In genomic region chr7:7731732-7732131, GRCh38 we compare ENCODE assay signal across 24 cellular contexts. TPM values are rescaled to one million over a fixed set of nuclear protein-coding genes. Genes with fewer than 3 reads are reported as not detected.
A peak's percentile ranks its signal among the peaks of the same experiment; 100 is the strongest.
DNase-seq lines count a peak whose midpoint lies in the region; ATAC-seq, FAIRE-seq and TF ChIP-seq lines count a peak whose summit lies in the region.
"Had no signal": no experiment of that assay in that cellular context is flagged by ENCODE, and none has a peak within 500 bp of the region (broad histone marks: within the 10 kb centered on the region; RNA-seq: fewer than 3 reads in every experiment).

No MANE protein-coding gene starts in this region.

- H3K9me3 ChIP-seq in PC-3 (ENCODE audit: low read length) (no peaks in the 10 kb centered on the region), pancreas (no peaks in the 10 kb centered on the region)
- H3K9me3 ChIP-seq: sigmoid colon had no signal

- POLR2A ChIA-PET in PC-3 (lab: Charles Lee; ENCODE audit: unreplicated experiment): no interaction called here

- H3K79me2 ChIP-seq in PC-3 (ENCODE audit: low read length): no peaks in the 10 kb centered on the region

- H4K20me1 ChIP-seq in PC-3 (ENCODE audit: low read length): no peaks in the 10 kb centered on the region
- H4K20me1 ChIP-seq: BLaER1 had no signal

- H3K4me2 ChIP-seq in PC-3 (ENCODE audit: low read length): no peak overlapping the region
- H3K4me2 ChIP-seq: BLaER1 had no signal

- no peak overlapping the region for H3K4me3 ChIP-seq in PC-3 (ENCODE audit: low read length)
- H3K4me3 ChIP-seq in pancreas: no peak overlapping the region
- H3K4me3 ChIP-seq: BLaER1, sigmoid colon had no signal

- DNase-seq in COLO829 (ENCODE audit: low spot score) (peak; percentile 22), PC-3 (peak; percentile 12), iris pigment epithelial cell (ENCODE audit: low read depth) (peak; percentile 12), pancreas (no peak), NCI-H2227 (lab: John Stamatoyannopoulos, UW; ENCODE audit: unreplicated experiment) (no peak), amygdala (lab: John Stamatoyannopoulos, UW) (no peak), CD1c-positive myeloid dendritic cell (ENCODE audit: extremely low spot score) (no peak)
- DNase-seq: activated CD4-positive, alpha-beta T cell treated with anti-CD3 and anti-CD28 coated beads, Interleukin-2, amount 10 ng/mL, durations not matched to agents 7 days and 5 days; activated naive CD4-positive, alpha-beta T cell treated with anti-CD3 and anti-CD28 coated beads for 36 hours; activated T-cell treated with anti-CD3 and anti-CD28 coated beads, Interleukin-2, amount 50 U/mL, for 48 hours; anterior cingulate cortex; glutamatergic neuron; MM.1S; NCI-H1417; NCI-H2081; NCI-H345; NCI-H748 treated with DMSO at 0.1 percent for 48 hours; posterior cingulate gyrus; sigmoid colon; stimulated activated CD8-positive, alpha-beta memory T cell treated with anti-CD3 and anti-CD28 coated beads, Interleukin-4, amount 100 ng/mL, for 48 hours; T1000 had no signal

- H3K27ac ChIP-seq in PC-3 (ENCODE audit: low read length) (no peak overlapping the region), pancreas (no peak overlapping the region)
- H3K27ac ChIP-seq: BLaER1 had no signal

- no peak for FAIRE-seq in pancreas (lab: Jason Lieb, UNC)
- FAIRE-seq: GM12892 had no signal

- TF ChIP-seq CTCF in PC-3 (conservative IDR thresholded peaks at IDR 0.05; ENCODE audit: low read depth, low read length) (no peak), pancreas (IDR thresholded peaks at IDR 0.05) (no peak)

- ATAC-seq in PC-3 (peak; percentile 78), pancreas (peak in 3 of 4 donors; percentile 67 to 82 (median 76)), HG02885 (IDR thresholded peaks at IDR 0.05; ENCODE audit: poor library complexity, unreplicated experiment) (no peak)

- intact Hi-C loops in PC-3 (cut with micrococcal nuclease): loop anchor here (1.0 to 5.0 kb wide), 4 partner anchors 29 to 89 kb away; partner anchors contain the start of gene UMAD1
- intact Hi-C loops in pancreas (cut with DNase I): no loop called here

- H3K36me3 ChIP-seq in PC-3 (ENCODE audit: low read depth, low read length): no peaks in the 10 kb centered on the region
- no peaks in the 10 kb centered on the region for H3K36me3 ChIP-seq in pancreas
- H3K36me3 ChIP-seq: BLaER1, sigmoid colon had no signal

- no peak overlapping the region for H3K9ac ChIP-seq in PC-3 (ENCODE audit: low read length)
- H3K9ac ChIP-seq: BLaER1 had no signal

- no peak overlapping the region for H2AFZ ChIP-seq in PC-3 (ENCODE audit: low read length)

- H3K4me1 ChIP-seq in PC-3 (ENCODE audit: insufficient read depth, low read length) (peaks cover 9% of the 10 kb centered on the region), pancreas (peaks cover 0 to 20% (median 13%) of the 10 kb centered on the region in 3 donors)

- H3F3A ChIP-seq in PC-3 (ENCODE audit: low read length, unreplicated experiment): no peaks in the 10 kb centered on the region

- H3K27me3 ChIP-seq in PC-3 (ENCODE audit: low read length): no peaks in the 10 kb centered on the region
- H3K27me3 ChIP-seq in pancreas: no peaks in the 10 kb centered on the region
- H3K27me3 ChIP-seq: BLaER1, sigmoid colon had no signal

- H3K9me2 ChIP-seq in PC-3 (replicated peaks; ENCODE audit: low read length): no peaks in the 10 kb centered on the region

- no TSS peak for BruUV-seq in PC-3 (replicated peaks; lab: Mats Ljungman, UMichigan)

- CTCF ChIA-PET in PC-3 (lab: Charles Lee): interaction anchor here (1.2 to 1.3 kb wide), 2 partner anchors 34 to 51 kb away, joined by 3 to 11 read pairs; no protein-coding TSS in a partner anchor

RNA-seq across cellular contexts. Expression of gene RPA3, which starts 13.3 kb away (rescaled TPM):
- total RNA-seq in PC-3 (2014; rRNA removed) (38.9 and 39.3 TPM in 2 replicates), pancreas (10 to 100 TPM in 3 of 6 donors, 1 to 10 TPM in 3; 5.2 to 13.4 (median 9.6) TPM)
- 10 to 100 TPM in 1 of 2 donors, 1 to 10 TPM in 1; 7.5 to 16.0 TPM for polyA plus RNA-seq in pancreas

Comparison
In these comparisons a context has a peak if more than half of its experiments do, and no peak if none do; other contexts are left out.
1. DNase-seq: peak in COLO829 (single experiment), PC-3 (single experiment) and iris pigment epithelial cell (single experiment); none in pancreas (0 of 6), NCI-H2227 (single experiment), amygdala (0 of 56) and CD1c-positive myeloid dendritic cell (single experiment).